ENCODE assay signal across 1 cellular context in the genomic region with DNA sequence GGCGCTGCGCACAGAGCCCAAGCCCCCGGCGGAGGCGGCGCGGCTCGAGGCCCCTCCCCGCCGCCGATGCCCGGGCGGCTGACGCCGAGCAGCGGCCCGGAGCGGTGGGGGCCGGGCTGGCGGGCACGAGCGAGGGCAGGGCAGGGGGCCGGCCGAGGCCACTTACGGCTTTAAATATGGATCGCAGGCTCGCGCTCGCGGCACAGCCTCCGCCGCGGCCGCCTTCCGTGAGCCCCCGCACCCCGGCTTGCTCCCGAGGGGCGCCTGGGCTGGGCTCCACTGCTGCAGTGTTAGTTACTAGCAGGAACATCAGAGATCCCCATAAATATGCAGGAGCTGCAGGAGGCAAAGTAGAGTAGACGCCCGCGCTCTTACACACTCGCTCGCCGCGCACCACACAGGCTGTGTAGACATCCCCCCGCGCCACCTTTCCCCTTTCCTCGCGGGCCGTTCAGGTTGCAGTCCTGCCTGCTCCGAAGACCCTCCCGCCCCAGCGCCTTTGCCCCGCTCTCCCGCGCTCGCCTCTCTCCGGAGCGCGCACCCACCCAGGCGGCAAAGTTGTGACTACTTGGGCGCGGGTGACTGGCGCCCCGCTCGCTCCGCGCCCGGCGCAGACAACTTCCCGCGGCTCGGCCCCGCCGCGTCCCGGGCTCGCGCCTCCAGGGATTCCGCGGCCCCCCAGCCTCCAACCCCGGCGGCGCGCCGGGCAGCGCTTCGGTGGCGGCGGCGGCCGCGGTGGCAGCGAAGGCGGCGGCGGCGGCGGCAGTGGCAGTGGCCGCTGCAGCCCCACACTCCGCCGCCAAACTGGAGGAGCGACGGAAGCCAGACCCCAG.
TF ChIP-seq lines count a peak whose summit lies in the region.

No MANE protein-coding gene starts in this region.

TF ChIP-seq in IMR-90, 13 proteins besides CTCF, POLR2A, EP300 and RAD21 (continued from another document):
- peak; percentile 9; the same call in 1 of the 2 replicates for TF ChIP-seq MXI1 (IDR thresholded peaks at IDR 0.05; ENCODE audit: borderline replicate concordance, low read depth, low read length)
- TF ChIP-seq MAZ (IDR thresholded peaks at IDR 0.05; ENCODE audit: borderline replicate concordance, low read depth, low read length), result peak; percentile 86; the same call in 1 of the 2 replicates
- TF ChIP-seq BHLHE40 (IDR thresholded peaks at IDR 0.05; ENCODE audit: low read depth, low read length), result peak; percentile 71; the same call in 1 of the 2 replicates
